Comparison of ENCODE assay signal across 31 cellular contexts in genomic region chr20:52071136-52071535, GRCh38.
DNase-seq lines count a peak whose midpoint lies in the region; ATAC-seq, FAIRE-seq and TF ChIP-seq lines count a peak whose summit lies in the region.
"Had no signal": no experiment of that assay in that cellular context is flagged by ENCODE, and none has a peak within 500 bp of the region (broad histone marks: within the 10 kb centered on the region; RNA-seq: fewer than 3 reads in every experiment).

No MANE protein-coding gene starts in this region.

- no peak for TF ChIP-seq EP300 in HepG2 (IDR thresholded peaks at IDR 0.05; ENCODE audit: low read depth in 2 of 2, low read length in 2 of 2)
- TF ChIP-seq EP300 in HepG2 (CRISPR knock-in tag; IDR thresholded peaks at IDR 0.05; ENCODE audit: borderline replicate concordance) = no peak

- H4K20me1 ChIP-seq in HepG2 (ENCODE audit: insufficient read depth, low read length) (no peaks in the 10 kb centered on the region), osteoblast (ENCODE audit: insufficient read depth, low read length) (no peaks in the 10 kb centered on the region)
- H4K20me1 ChIP-seq: BLaER1; BLaER1 treated with 17β-estradiol and CSF1 and Interleukin-3, amounts not matched to agents 10 nM and 100 nM had no signal

- TF ChIP-seq CTCF in HepG2 (CRISPR knock-in tag; IDR thresholded peaks at IDR 0.05) (no peak), right lobe of liver (IDR thresholded peaks at IDR 0.05) (no peak), osteoblast (IDR thresholded peaks at IDR 0.05; ENCODE audit: extremely low read depth, low read depth, low read length) (no peak)

- TF ChIP-seq RAD21 in HepG2 (CRISPR knock-in tag; IDR thresholded peaks at IDR 0.05) = no peak

- H3K4me3 ChIP-seq in HepG2 (replicated peaks in 1 of 3; ENCODE audit: insufficient read depth in 1 of 3, low read depth in 2 of 3, low read length in 3 of 3) = no peak overlapping the region
- no peak overlapping the region for H3K4me3 ChIP-seq in right lobe of liver
- no peak overlapping the region for H3K4me3 ChIP-seq in osteoblast (ENCODE audit: insufficient read depth, low read length)
- H3K4me3 ChIP-seq: A549; BLaER1; BLaER1 treated with 17β-estradiol and CSF1 and Interleukin-3, amounts not matched to agents 10 nM and 100 nM had no signal

- H3K4me1 ChIP-seq in HepG2 (ENCODE audit: insufficient read depth, low read length) = no peaks in the 10 kb centered on the region
- no peaks in the 10 kb centered on the region for H3K4me1 ChIP-seq in right lobe of liver
- H3K4me1 ChIP-seq in osteoblast (ENCODE audit: insufficient read depth, low read length) = no peaks in the 10 kb centered on the region
- H3K4me1 ChIP-seq: A549; BE2C; BLaER1; BLaER1 treated with 17β-estradiol and CSF1 and Interleukin-3, amounts not matched to agents 10 nM and 100 nM; Caco-2 had no signal

- H3K9ac ChIP-seq in HepG2 (ENCODE audit: insufficient read depth, low read depth, low read length) = no peak overlapping the region
- H3K9ac ChIP-seq: BLaER1; BLaER1 treated with 17β-estradiol and CSF1 and Interleukin-3, amounts not matched to agents 10 nM and 100 nM had no signal

- H3K9me3 ChIP-seq in HepG2 (ENCODE audit: low read length) (no peaks in the 10 kb centered on the region), right lobe of liver (no peaks in the 10 kb centered on the region), osteoblast (ENCODE audit: low read depth, low read length) (no peaks in the 10 kb centered on the region)
- H3K9me3 ChIP-seq: A549; BE2C; BLaER1; BLaER1 treated with 17β-estradiol and CSF1 and Interleukin-3, amounts not matched to agents 10 nM and 100 nM had no signal

- no peak for ATAC-seq in HepG2
- ATAC-seq in right lobe of liver = no peak
- ATAC-seq: A549; CD8-positive, alpha-beta T cell had no signal

- no peaks in the 10 kb centered on the region for H3K79me2 ChIP-seq in HepG2 (ENCODE audit: insufficient read depth, low read length)
- no peaks in the 10 kb centered on the region for H3K79me2 ChIP-seq in osteoblast (ENCODE audit: insufficient read depth, low read length)

- intact Hi-C loops in HepG2 (cut with micrococcal nuclease; ENCODE audit: unreplicated experiment) (no loop called here), right lobe of liver (cut with DNase I) (no loop called here)

- CTCF ChIA-PET in HepG2 (lab: Yijun Ruan, JAX; ENCODE audit: low intra/inter-chr PET ratio, low total read pairs) = no interaction called here

- in situ Hi-C loops in HepG2 (cut with HindIII; ENCODE audit: extremely low pct_ligation_motif_present, low pct_unique_long_range_greater_than_20kb) = no loop called here

- no peak overlapping the region for H3K4me2 ChIP-seq in HepG2 (ENCODE audit: low read depth, low read length)
- H3K4me2 ChIP-seq in osteoblast (ENCODE audit: insufficient read depth, low read length) = no peak overlapping the region
- H3K4me2 ChIP-seq: A549; BLaER1; BLaER1 treated with 17β-estradiol and CSF1 and Interleukin-3, amounts not matched to agents 10 nM and 100 nM had no signal

- no peaks in the 10 kb centered on the region for H3K27me3 ChIP-seq in HepG2 (ENCODE audit: control insufficient read depth in 1 of 2, insufficient read depth in 2 of 2, low read length in 2 of 2)
- no peaks in the 10 kb centered on the region for H3K27me3 ChIP-seq in right lobe of liver
- H3K27me3 ChIP-seq in osteoblast (ENCODE audit: insufficient read depth, low read length) = no peaks in the 10 kb centered on the region
- H3K27me3 ChIP-seq: BE2C; BLaER1; BLaER1 treated with 17β-estradiol and CSF1 and Interleukin-3, amounts not matched to agents 10 nM and 100 nM had no signal

- no peak for FAIRE-seq in HepG2 (lab: Jason Lieb, UNC)
- FAIRE-seq: A204.1, A549, D721Med had no signal

- no peak overlapping the region for H3K27ac ChIP-seq in HepG2 (ENCODE audit: extremely low read length, insufficient read depth, low read length)
- H3K27ac ChIP-seq in right lobe of liver = no peak overlapping the region
- H3K27ac ChIP-seq in osteoblast (ENCODE audit: low read depth, low read length) = no peak overlapping the region
- H3K27ac ChIP-seq: 22Rv1; A549; BLaER1; BLaER1 treated with 17β-estradiol and CSF1 and Interleukin-3, amounts not matched to agents 10 nM and 100 nM; C4-2B had no signal

- H2AFZ ChIP-seq in HepG2 (ENCODE audit: low read length) (no peak overlapping the region), osteoblast (ENCODE audit: low read length) (no peak overlapping the region)

- BruUV-seq in HepG2 (replicated peaks; lab: Mats Ljungman, UMichigan) = no TSS peak

- no peaks in the 10 kb centered on the region for H3K36me3 ChIP-seq in HepG2 (replicated peaks in 1 of 2; ENCODE audit: control insufficient read depth in 1 of 2, insufficient read depth in 2 of 2, low read length in 2 of 2)
- H3K36me3 ChIP-seq in right lobe of liver = no peaks in the 10 kb centered on the region
- no peaks in the 10 kb centered on the region for H3K36me3 ChIP-seq in osteoblast (ENCODE audit: insufficient read depth, low read length)
- H3K36me3 ChIP-seq: BE2C; BLaER1; BLaER1 treated with 17β-estradiol and CSF1 and Interleukin-3, amounts not matched to agents 10 nM and 100 nM had no signal

- WGBS in HepG2 (ENCODE audit: low lambda C conversion rate) = 79% methylated on average over 2 of the region's 2 CpGs
- 96% methylated on average over 2 of the region's 2 CpGs for WGBS in right lobe of liver (ENCODE audit: insufficient coverage, low coverage, low lambda C conversion rate, missing lambda C conversion rate)

- DNase-seq in HepG2 (ENCODE audit: low spot score) (no peak), right lobe of liver (no peak), osteoblast (ENCODE audit: insufficient read length, low spot score, missing footprints) (peak; percentile 31), anterior cingulate cortex (lab: John Stamatoyannopoulos, UW) (no peak)
- DNase-seq: 8988T; ACHN; AML-193; BE2C; C1 segment of cervical spinal cord; Caco-2; Calu3; CD4-positive, alpha-beta memory T cell; CD4-positive, alpha-beta T cell; CD4-positive, CD25-positive, alpha-beta regulatory T cell; CD8-positive, alpha-beta memory T cell; CD8-positive, alpha-beta T cell; COR-L47; DMS 273 treated with DMSO at 0.1 percent for 48 hours; DMS153; DMS53; DMS79; DMS79 treated with DMSO at 0.1 percent for 48 hours; DND-41; EL had no signal

- no peak for TF ChIP-seq POLR2A in HepG2 (IDR thresholded peaks at IDR 0.05; ENCODE audit: insufficient read depth in 1 of 2, low read depth in 2 of 2, low read length in 2 of 2)
- no peak for TF ChIP-seq POLR2A in right lobe of liver (IDR thresholded peaks at IDR 0.05)

- POLR2A ChIA-PET in HepG2 (lab: Yijun Ruan, JAX) = no interaction called here

TF ChIP-seq in HepG2, 621 proteins besides CTCF, POLR2A, EP300 and RAD21:
- TF ChIP-seq ARNT (IDR thresholded peaks at IDR 0.05) (no peak), RBAK (CRISPR knock-in tag; IDR thresholded peaks at IDR 0.05) (peak; percentile 91; the same call in 1 of the 2 replicates)
TF ChIP-seq in HepG2: peak in this region for 1.
